ENCODE assay signal across 15 cellular contexts in genomic region chr16:619476-620100, GRCh38. TPM values are rescaled to one million over a fixed set of nuclear protein-coding genes. Genes with fewer than 3 reads are reported as not detected.
DNase-seq lines count a peak whose midpoint lies in the region; ATAC-seq and TF ChIP-seq lines count a peak whose summit lies in the region.
"Had no signal": no experiment of that assay in that cellular context is flagged by ENCODE, and none has a peak within 500 bp of the region (broad histone marks: within the 10 kb centered on the region; RNA-seq: fewer than 3 reads in every experiment).

No MANE protein-coding gene starts in this region.

- H3K9me3 ChIP-seq in lower lobe of right lung (no peaks in the 10 kb centered on the region), sigmoid colon (no peaks in the 10 kb centered on the region)
- H3K9me3 ChIP-seq in effector memory CD4-positive, alpha-beta T cell (ENCODE audit: control insufficient read depth, low read length), result no peaks in the 10 kb centered on the region
- H3K9me3 ChIP-seq: BLaER1 treated with 17β-estradiol and CSF1 and Interleukin-3, amounts not matched to agents 10 nM and 100 nM had no signal

- H3K4me1 Mint-ChIP-seq in activated CD8-positive, alpha-beta T cell treated with anti-CD3 and anti-CD28 coated beads, Interleukin-2, amount 10 ng/mL, durations not matched to agents 7 days and 5 days (ENCODE audit: low read depth), result no peaks in the 10 kb centered on the region

- POLR2A ChIA-PET in activated CD8-positive, alpha-beta T cell treated with anti-CD3 and anti-CD28 coated beads, Interleukin-2, amount 10 ng/mL, durations not matched to agents 7 days and 5 days (lab: Charles Lee), result no interaction called here

- H3K4me1 ChIP-seq in lower lobe of right lung, result peaks cover 20% of the 10 kb centered on the region
- peaks cover 0 to 15% (median 10%) of the 10 kb centered on the region in 4 donors for H3K4me1 ChIP-seq in sigmoid colon
- no peaks in the 10 kb centered on the region for H3K4me1 ChIP-seq in effector memory CD4-positive, alpha-beta T cell (ENCODE audit: control insufficient read depth, insufficient read depth, low read length, poor library complexity, severe bottlenecking)

- H3K27ac Mint-ChIP-seq in activated CD8-positive, alpha-beta T cell treated with anti-CD3 and anti-CD28 coated beads, Interleukin-2, amount 10 ng/mL, durations not matched to agents 7 days and 5 days, result no peak overlapping the region
- H3K27ac Mint-ChIP-seq: CD4-positive, CD25-positive, alpha-beta regulatory T cell; GM23338; H9 had no signal

- no peak for TF ChIP-seq CTCF in lower lobe of right lung (IDR thresholded peaks at IDR 0.05)
- TF ChIP-seq CTCF in sigmoid colon (IDR thresholded peaks at IDR 0.05), result no peak

- H3K9me3 Mint-ChIP-seq in activated CD8-positive, alpha-beta T cell treated with anti-CD3 and anti-CD28 coated beads, Interleukin-2, amount 10 ng/mL, durations not matched to agents 7 days and 5 days (ENCODE audit: insufficient read depth), result no peaks in the 10 kb centered on the region
- H3K9me3 Mint-ChIP-seq: CD4-positive, CD25-positive, alpha-beta regulatory T cell; GM23338; H9 had no signal

- no peak for TF ChIP-seq POLR2A in sigmoid colon (IDR thresholded peaks at IDR 0.05)

- no peak for ATAC-seq in lower lobe of right lung
- no peak for ATAC-seq in activated CD8-positive, alpha-beta T cell treated with anti-CD3 and anti-CD28 coated beads, Interleukin-2, amount 10 ng/mL, durations not matched to agents 7 days and 5 days
- ATAC-seq: GM23338 had no signal

- H3K4me3 Mint-ChIP-seq in activated CD8-positive, alpha-beta T cell treated with anti-CD3 and anti-CD28 coated beads, Interleukin-2, amount 10 ng/mL, durations not matched to agents 7 days and 5 days, result no peak overlapping the region
- H3K4me3 Mint-ChIP-seq: GM23338, H9 had no signal

- no peaks in the 10 kb centered on the region for H3K36me3 ChIP-seq in lower lobe of right lung
- peaks cover 0 to 4% (median 0%) of the 10 kb centered on the region in 4 donors for H3K36me3 ChIP-seq in sigmoid colon
- H3K36me3 ChIP-seq in effector memory CD4-positive, alpha-beta T cell (ENCODE audit: control insufficient read depth, insufficient read depth, low read length), result peaks cover 4% of the 10 kb centered on the region

- CTCF ChIA-PET in activated CD8-positive, alpha-beta T cell treated with anti-CD3 and anti-CD28 coated beads, Interleukin-2, amount 10 ng/mL, durations not matched to agents 7 days and 5 days (lab: Charles Lee), result no interaction called here

- H3K27me3 Mint-ChIP-seq in activated CD8-positive, alpha-beta T cell treated with anti-CD3 and anti-CD28 coated beads, Interleukin-2, amount 10 ng/mL, durations not matched to agents 7 days and 5 days (ENCODE audit: low read depth), result no peaks in the 10 kb centered on the region
- H3K27me3 Mint-ChIP-seq: CD4-positive, CD25-positive, alpha-beta regulatory T cell had no signal

- H3K27ac ChIP-seq in lower lobe of right lung (no peak overlapping the region), sigmoid colon (no peak overlapping the region)
- H3K27ac ChIP-seq in effector memory CD4-positive, alpha-beta T cell (ENCODE audit: insufficient read depth, low read length, poor library complexity, severe bottlenecking), result no peak overlapping the region
- H3K27ac ChIP-seq: BLaER1 treated with 17β-estradiol and CSF1 and Interleukin-3, amounts not matched to agents 10 nM and 100 nM had no signal

- H3K36me3 Mint-ChIP-seq in activated CD8-positive, alpha-beta T cell treated with anti-CD3 and anti-CD28 coated beads, Interleukin-2, amount 10 ng/mL, durations not matched to agents 7 days and 5 days (ENCODE audit: low read depth), result no peaks in the 10 kb centered on the region

- in situ Hi-C loops in G401 (cut with HindIII; ENCODE audit: low sequenced_read_pairs), result no loop called here

- intact Hi-C loops in lower lobe of right lung (cut with DNase I), result no loop called here
- intact Hi-C loops in sigmoid colon (cut with DNase I), result no loop called here

- H3K4me3 ChIP-seq in lower lobe of right lung (no peak overlapping the region), sigmoid colon (no peak overlapping the region)
- no peak overlapping the region for H3K4me3 ChIP-seq in effector memory CD4-positive, alpha-beta T cell (ENCODE audit: insufficient read depth, low read depth, low read length, poor library complexity, severe bottlenecking)
- H3K4me3 ChIP-seq: BLaER1 treated with 17β-estradiol and CSF1 and Interleukin-3, amounts not matched to agents 10 nM and 100 nM; GM23338 had no signal

- WGBS in sigmoid colon, 2 donors, result 91 to 94% methylated on average over 20 of the region's 20 CpGs

- DNase-seq in G401 (ENCODE audit: low spot score), result peak; percentile 92
- DNase-seq in cerebellar nuclear complex (lab: John Stamatoyannopoulos, UW), result peak; percentile 34 to 50
- DNase-seq in lower lobe of right lung, result peak; percentile 74
- peak; percentile 58 for DNase-seq in sigmoid colon
- DNase-seq in effector memory CD4-positive, alpha-beta T cell, result no peak
- DNase-seq in NCI-H226, result no peak
- DNase-seq in SKM-1 (lab: John Stamatoyannopoulos, UW; ENCODE audit: unreplicated experiment), result no peak
- no peak for DNase-seq in activated CD8-positive, alpha-beta T cell treated with anti-CD3 and anti-CD28 coated beads, Interleukin-2, amount 10 ng/mL, durations not matched to agents 7 days and 5 days
- DNase-seq: ACHN; CD4-positive, CD25-positive, alpha-beta regulatory T cell; DMS53; H9 had no signal

- no peak for TF ChIP-seq EP300 in sigmoid colon (IDR thresholded peaks at IDR 0.05)

- H3K27me3 ChIP-seq in lower lobe of right lung (ENCODE audit: low read depth), result no peaks in the 10 kb centered on the region
- H3K27me3 ChIP-seq in sigmoid colon, result no peaks in the 10 kb centered on the region
- H3K27me3 ChIP-seq in effector memory CD4-positive, alpha-beta T cell (replicated peaks; ENCODE audit: control insufficient read depth, insufficient read depth, low read length, poor library complexity, severe bottlenecking), result no peaks in the 10 kb centered on the region
- H3K27me3 ChIP-seq: BLaER1 treated with 17β-estradiol and CSF1 and Interleukin-3, amounts not matched to agents 10 nM and 100 nM had no signal

RNA-seq across cellular contexts. Expression of gene WFIKKN1, which starts 11.2 kb away (rescaled TPM):
- total RNA-seq in G401 (2014; rRNA removed; shearing (Covaris generic)), result 44.6 and 64.4 TPM in 2 replicates
- total RNA-seq in lower lobe of right lung, result 1.2 TPM
- total RNA-seq in sigmoid colon, result 1 to 10 TPM in 1 of 4 donors, under 1 TPM in 3; 0.27 to 1.4 (median 0.43) TPM
- polyA plus RNA-seq in sigmoid colon, result under 1 TPM; 0.46 to 0.80 (median 0.60) TPM
- under 1 TPM; 0.47 to 0.68 TPM for total RNA-seq in activated CD8-positive, alpha-beta T cell treated with anti-CD3 and anti-CD28 coated beads, Interleukin-2, amount 10 ng/mL, durations not matched to agents 7 days and 5 days
- total RNA-seq: A172 had no signal
- polyA plus RNA-seq: CD4-positive, CD25-positive, alpha-beta regulatory T cell had no signal

RNA-seq across cellular contexts. Expression of gene METTL26, which starts 16.5 kb away (rescaled TPM):
- 119 and 161 TPM in 2 replicates for total RNA-seq in G401 (2014; rRNA removed; shearing (Covaris generic))
- total RNA-seq in lower lobe of right lung (63.1 TPM), sigmoid colon (100 to 1,000 TPM; 101 to 163 (median 157) TPM)
- 100 to 1,000 TPM in 1 of 3 donors, 10 to 100 TPM in 2; 79.5 to 132 (median 87.1) TPM for polyA plus RNA-seq in sigmoid colon
- 10 to 100 TPM; 89.0 to 94.0 TPM for total RNA-seq in activated CD8-positive, alpha-beta T cell treated with anti-CD3 and anti-CD28 coated beads, Interleukin-2, amount 10 ng/mL, durations not matched to agents 7 days and 5 days

RNA-seq across cellular contexts. Expression of gene MCRIP2, which starts 22.0 kb away (rescaled TPM):
- total RNA-seq in G401 (2014; rRNA removed; shearing (Covaris generic)), result 65.4 and 108 TPM in 2 replicates
- total RNA-seq in lower lobe of right lung (47.7 TPM), sigmoid colon (10 to 100 TPM; 52.1 to 63.4 (median 55.6) TPM)
- polyA plus RNA-seq in sigmoid colon, result 100 to 1,000 TPM; 106 to 132 (median 131) TPM
- 10 to 100 TPM; 40.6 to 40.9 TPM for total RNA-seq in activated CD8-positive, alpha-beta T cell treated with anti-CD3 and anti-CD28 coated beads, Interleukin-2, amount 10 ng/mL, durations not matched to agents 7 days and 5 days

RNA-seq across cellular contexts. Expression of gene WDR90, which starts 29.6 kb away (rescaled TPM):
- total RNA-seq in G401 (2014; rRNA removed; shearing (Covaris generic)), result 25.0 and 39.8 TPM in 2 replicates
- total RNA-seq in lower lobe of right lung (31.4 TPM), sigmoid colon (10 to 100 TPM in 3 of 4 donors, 1 to 10 TPM in 1; 6.6 to 37.1 (median 13.7) TPM)
- 10 to 100 TPM in 1 of 3 donors, 1 to 10 TPM in 2; 5.4 to 49.0 (median 7.2) TPM for polyA plus RNA-seq in sigmoid colon
- total RNA-seq in activated CD8-positive, alpha-beta T cell treated with anti-CD3 and anti-CD28 coated beads, Interleukin-2, amount 10 ng/mL, durations not matched to agents 7 days and 5 days, result 100 to 1,000 TPM in 1 of 2 experiments, 10 to 100 TPM in 1; 96.8 to 106 TPM

RNA-seq across cellular contexts. Expression of gene RAB40C, which starts 29.7 kb away (rescaled TPM):
- total RNA-seq in G401 (2014; rRNA removed; shearing (Covaris generic)), result 28.6 and 32.2 TPM in 2 replicates
- total RNA-seq in lower lobe of right lung (40.1 TPM), sigmoid colon (10 to 100 TPM; 16.8 to 32.7 (median 17.9) TPM)
- 10 to 100 TPM; 28.8 to 41.2 (median 38.3) TPM for polyA plus RNA-seq in sigmoid colon
- 10 to 100 TPM; 13.1 to 15.0 TPM for total RNA-seq in activated CD8-positive, alpha-beta T cell treated with anti-CD3 and anti-CD28 coated beads, Interleukin-2, amount 10 ng/mL, durations not matched to agents 7 days and 5 days

Comparison
In these comparisons a context has a peak if more than half of its experiments do, and no peak if none do; other contexts are left out.
1. DNase-seq: peak in G401 (single experiment), cerebellar nuclear complex (2 of 2), lower lobe of right lung (single experiment) and sigmoid colon (single experiment); none in effector memory CD4-positive, alpha-beta T cell (0 of 3), NCI-H226 (single experiment), SKM-1 (single experiment) and activated CD8-positive, alpha-beta T cell treated with anti-CD3 and anti-CD28 coated beads, Interleukin-2, amount 10 ng/mL, durations not matched to agents 7 days and 5 days (single experiment).
2. RNA of gene WFIKKN1, which starts 11.2 kb away (total RNA-seq): 44.6 to 64.4 TPM in G401; 1.2 TPM in lower lobe of right lung (single experiment), 0.47 to 0.68 TPM in activated CD8-positive, alpha-beta T cell treated with anti-CD3 and anti-CD28 coated beads, Interleukin-2, amount 10 ng/mL, durations not matched to agents 7 days and 5 days and 0.27 to 1.4 TPM in sigmoid colon; every median in the first group is over 10 times any median in the second.